Comparison of ENCODE assay signal across 11 cellular contexts in genomic region chr3:172125963-172126403, GRCh38.
DNase-seq lines count a peak whose midpoint lies in the region; ATAC-seq and TF ChIP-seq lines count a peak whose summit lies in the region.
"Had no signal": no experiment of that assay in that cellular context is flagged by ENCODE, and none has a peak within 500 bp of the region (broad histone marks: within the 10 kb centered on the region; RNA-seq: fewer than 3 reads in every experiment).

No MANE protein-coding gene starts in this region.

- POLR2A ChIA-PET in Panc1 (lab: Charles Lee) = interaction anchor here (0.6 kb wide), 1 partner anchor 9 kb away, joined by 3 read pairs; no protein-coding TSS in a partner anchor

- H3K27ac Mint-ChIP-seq in osteocyte (ENCODE audit: unreplicated experiment) = peak overlapping the region; percentile 84

- no peak overlapping the region for H2BK120ac ChIP-seq in neuronal stem cell (ENCODE audit: low read depth, low read length)

- H3K27me3 Mint-ChIP-seq in osteocyte (ENCODE audit: unreplicated experiment) = no peaks in the 10 kb centered on the region

- CTCF ChIA-PET in Panc1 (lab: Charles Lee) = no interaction called here

- no peak overlapping the region for H2AK5ac ChIP-seq in neuronal stem cell (ENCODE audit: low read depth, low read length)

- TF ChIP-seq CTCF in Panc1 (IDR thresholded peaks at IDR 0.05) (no peak), osteocyte (IDR thresholded peaks at IDR 0.05) (no peak)

- H3K27ac ChIP-seq in Panc1 (ENCODE audit: low read length) (peak overlapping the region; percentile 92), neuronal stem cell (replicated peaks; ENCODE audit: low read length) (no peak overlapping the region)

- no peak overlapping the region for H2BK12ac ChIP-seq in neuronal stem cell (ENCODE audit: low read length)

- H3K4me3 ChIP-seq in Panc1 (ENCODE audit: low read depth in 2 of 2, low read length in 2 of 2) (no peak overlapping the region), neuronal stem cell (ENCODE audit: low read length in 2 of 2) (no peak overlapping the region)

- no peak overlapping the region for H4K8ac ChIP-seq in neuronal stem cell (ENCODE audit: low read depth, low read length)

- H3K9me3 ChIP-seq in Panc1 (ENCODE audit: control insufficient read depth, insufficient read depth, low read depth, low read length) = no peaks in the 10 kb centered on the region
- H3K9me3 ChIP-seq in neuronal stem cell (replicated peaks in 1 of 2; ENCODE audit: control insufficient read depth in 2 of 2, insufficient read depth in 1 of 2, low read depth in 1 of 2, low read length in 2 of 2) = peaks cover 0 to 9% of the 10 kb centered on the region in 2 donors

- in situ Hi-C loops in Panc1 (cut with HindIII; ENCODE audit: low pct_unique_long_range_greater_than_20kb, low sequenced_read_pairs) = no loop called here

- no peak overlapping the region for H3K4ac ChIP-seq in neuronal stem cell (ENCODE audit: low read length)

- intact Hi-C loops in Panc1 (cut with micrococcal nuclease; ENCODE audit: unreplicated experiment) = no loop called here

- no peak overlapping the region for H3K9ac ChIP-seq in neuronal stem cell (ENCODE audit: low read depth, low read length, poor library complexity)

- H2BK15ac ChIP-seq in neuronal stem cell (ENCODE audit: low read length) = no peak overlapping the region

- H4K91ac ChIP-seq in neuronal stem cell (ENCODE audit: low read depth, low read length, poor library complexity) = no peak overlapping the region

- no peak overlapping the region for H3K14ac ChIP-seq in neuronal stem cell (ENCODE audit: low read length)

- peaks cover 44% of the 10 kb centered on the region for H3K36me3 Mint-ChIP-seq in osteocyte (ENCODE audit: unreplicated experiment)

- no peak overlapping the region for H3K23ac ChIP-seq in neuronal stem cell (ENCODE audit: low read depth, low read length, poor library complexity)

- DNase-seq in AG20443 (ENCODE audit: low spot score) = peak; percentile 70
- DNase-seq in Panc1 (ENCODE audit: low read depth, low spot score) = no peak
- DNase-seq in globus pallidus (ENCODE audit: low spot score) = peak; percentile 38
- DNase-seq in osteocyte (ENCODE audit: extremely low spot score, unreplicated experiment) = no peak
- DNase-seq in neuronal stem cell (ENCODE audit: low spot score) = no peak
- no peak for DNase-seq in 8988T
- no peak for DNase-seq in NCI-H1694 (lab: John Stamatoyannopoulos, UW)
- DNase-seq: activated naive CD4-positive, alpha-beta T cell; DMS53; Kasumi-1 had no signal

- H3K9me3 Mint-ChIP-seq in osteocyte (ENCODE audit: unreplicated experiment) = no peaks in the 10 kb centered on the region

- H3K27me3 ChIP-seq in Panc1 (ENCODE audit: control insufficient read depth, insufficient read depth, low read length) = no peaks in the 10 kb centered on the region
- H3K27me3 ChIP-seq in neuronal stem cell (ENCODE audit: control insufficient read depth in 3 of 3, insufficient read depth in 3 of 3, low read depth in 1 of 3, low read length in 3 of 3) = no peaks in the 10 kb centered on the region

- H2BK5ac ChIP-seq in neuronal stem cell (ENCODE audit: low read length) = no peak overlapping the region

- no peak overlapping the region for H3K4me3 Mint-ChIP-seq in osteocyte (ENCODE audit: unreplicated experiment)

- H3K4me1 Mint-ChIP-seq in osteocyte (ENCODE audit: unreplicated experiment) = peaks cover 59% of the 10 kb centered on the region

- ATAC-seq in Panc1 = no peak
- ATAC-seq in HG02763 (IDR thresholded peaks at IDR 0.05; ENCODE audit: unreplicated experiment) = no peak

- H3K36me3 ChIP-seq in Panc1 (ENCODE audit: control insufficient read depth, insufficient read depth, low read length) (peaks cover 6% of the 10 kb centered on the region; the same call in 1 of the 2 replicates), neuronal stem cell (replicated peaks in 1 of 2; ENCODE audit: control insufficient read depth in 2 of 2, insufficient read depth in 2 of 2, low read length in 2 of 2) (peaks cover 0 to 47% of the 10 kb centered on the region in 2 donors)

- no CpG with 5 or more reads among the region's 6 CpGs for WGBS in neuronal stem cell (ENCODE audit: extremely low coverage in 2 of 2, insufficient read length in 2 of 2, insufficient replicate concordance in 1 of 2), 2 donors

- no peak overlapping the region for H2AFZ ChIP-seq in neuronal stem cell (ENCODE audit: low read length)

- peaks cover 65% of the 10 kb centered on the region for H3K4me1 ChIP-seq in Panc1 (ENCODE audit: control insufficient read depth, insufficient read depth, low read length)
- H3K4me1 ChIP-seq in neuronal stem cell (ENCODE audit: control insufficient read depth in 2 of 2, insufficient read depth in 1 of 2, low read depth in 1 of 2, low read length in 2 of 2) = peaks cover 6 to 24% of the 10 kb centered on the region in 2 donors

- H3K18ac ChIP-seq in neuronal stem cell (ENCODE audit: low read length) = no peak overlapping the region

- BruUV-seq in Panc1 (replicated peaks; lab: Mats Ljungman, UMichigan) = no TSS peak

- H3K79me1 ChIP-seq in neuronal stem cell (ENCODE audit: low read depth, low read length) = no peaks in the 10 kb centered on the region

- H3K4me2 ChIP-seq in neuronal stem cell (ENCODE audit: insufficient read depth, low read length, poor library complexity, severe bottlenecking) = no peak overlapping the region

Comparison
In these comparisons a context has a peak if more than half of its experiments do, and no peak if none do; other contexts are left out.
1. DNase-seq: peak in AG20443 (single experiment) and globus pallidus (single experiment); none in Panc1 (single experiment), osteocyte (single experiment), neuronal stem cell (single experiment), 8988T (single experiment) and NCI-H1694 (single experiment).